In genomic region chr16:56428087-56428486, GRCh38 we compare ENCODE assay signal across 20 cellular contexts. TPM values are rescaled to one million over a fixed set of nuclear protein-coding genes. Genes with fewer than 3 reads are reported as not detected.
DNase-seq lines count a peak whose midpoint lies in the region; ATAC-seq and TF ChIP-seq lines count a peak whose summit lies in the region.
"Had no signal": no experiment of that assay in that cellular context is flagged by ENCODE, and none has a peak within 500 bp of the region (broad histone marks: within the 10 kb centered on the region; RNA-seq: fewer than 3 reads in every experiment).

No MANE protein-coding gene starts in this region.

- no peaks in the 10 kb centered on the region for H3K27me3 Mint-ChIP-seq in CD8-positive, alpha-beta T cell (ENCODE audit: low read depth)

- in situ Hi-C loops in gastrocnemius medialis (cut with MboI; ENCODE audit: low sequenced_read_pairs in 4 of 4) = no loop called here

- H3K4me3 Mint-ChIP-seq in CD8-positive, alpha-beta T cell = no peak overlapping the region

- peak overlapping the region; percentile 18 for H3K27ac Mint-ChIP-seq in CD8-positive, alpha-beta T cell

- H3K4me1 ChIP-seq in CD8-positive, alpha-beta T cell (ENCODE audit: insufficient read depth, low read length) = peaks cover 12% of the 10 kb centered on the region
- H3K4me1 ChIP-seq in adipocyte (ENCODE audit: control insufficient read depth, insufficient read depth, low read length) = peaks cover 24% of the 10 kb centered on the region
- peaks cover 10 to 11% of the 10 kb centered on the region in 2 donors for H3K4me1 ChIP-seq in gastrocnemius medialis

- H3K36me3 Mint-ChIP-seq in CD8-positive, alpha-beta T cell = peaks cover 34% of the 10 kb centered on the region

- H3K27ac ChIP-seq in CD8-positive, alpha-beta T cell (ENCODE audit: low read depth, low read length) = no peak overlapping the region
- H3K27ac ChIP-seq in gastrocnemius medialis = peak overlapping the region; percentile 11 to 92 (median 23)
- H3K27ac ChIP-seq: HL-60, SJCRH30 had no signal

- H3K36me3 ChIP-seq in CD8-positive, alpha-beta T cell (ENCODE audit: insufficient read depth, low read length) = peaks cover 9% of the 10 kb centered on the region
- peaks cover 29% of the 10 kb centered on the region for H3K36me3 ChIP-seq in adipocyte (ENCODE audit: control insufficient read depth, insufficient read depth, low read length, severe bottlenecking)
- no peaks in the 10 kb centered on the region for H3K36me3 ChIP-seq in gastrocnemius medialis

- CTCF ChIA-PET in CD8-positive, alpha-beta T cell (lab: Charles Lee) = interaction anchor here (0.7 kb wide), 1 partner anchor 35 kb away, joined by 3 read pairs; no protein-coding TSS in a partner anchor

- no peak for TF ChIP-seq CTCF in CD8-positive, alpha-beta T cell (IDR thresholded peaks at IDR 0.05)
- TF ChIP-seq CTCF in fibroblast of villous mesenchyme (IDR thresholded peaks at IDR 0.05; ENCODE audit: insufficient read depth, low read depth, low read length) (no peak), gastrocnemius medialis (IDR thresholded peaks at IDR 0.05 in 4 of 5, conservative IDR thresholded peaks at IDR 0.05 in 1 of 5) (no peak)

- POLR2A ChIA-PET in CD8-positive, alpha-beta T cell (lab: Charles Lee) = no interaction called here

- no peak for ATAC-seq in CD8-positive, alpha-beta T cell
- ATAC-seq in gastrocnemius medialis = no peak
- ATAC-seq in HG03520 (IDR thresholded peaks at IDR 0.05; ENCODE audit: unreplicated experiment) = no peak

- no peak for TF ChIP-seq POLR2A in gastrocnemius medialis (IDR thresholded peaks at IDR 0.05)

- no peaks in the 10 kb centered on the region for H3K9me3 Mint-ChIP-seq in CD8-positive, alpha-beta T cell

- peak overlapping the region; percentile 26 for H3K9ac ChIP-seq in adipocyte (ENCODE audit: low read length)

- H3K27me3 ChIP-seq in CD8-positive, alpha-beta T cell (ENCODE audit: insufficient read depth, low read length) = no peaks in the 10 kb centered on the region
- H3K27me3 ChIP-seq in adipocyte (replicated peaks; ENCODE audit: control insufficient read depth, insufficient read depth, low read length) (no peaks in the 10 kb centered on the region), gastrocnemius medialis (no peaks in the 10 kb centered on the region)
- H3K27me3 ChIP-seq: SJCRH30 had no signal

- no peak for DNase-seq in CD8-positive, alpha-beta T cell
- DNase-seq in adipocyte (ENCODE audit: low read depth) (peak; percentile 52), fibroblast of villous mesenchyme (ENCODE audit: low read depth) (peak; percentile 47), gastrocnemius medialis (no peak), NCI-H82 (lab: John Stamatoyannopoulos, UW) (no peak), middle frontal gyrus (ENCODE audit: extremely low spot score, low spot score) (no peak)
- DNase-seq in activated naive CD4-positive, alpha-beta T cell treated with Interleukin-2 at 50 U/mL for 16 hours = no peak
- DNase-seq: ACHN, Calu3, DMS79, HCEC 1CT, NCI-H1417 treated with DMSO at 0.1 percent for 48 hours, NCI-H2029, NCI-H2171, NCI-H446 treated with DMSO at 0.1 percent for 48 hours, NCI-H748 treated with DMSO at 0.1 percent for 48 hours, PC-9, SJCRH30 had no signal

- intact Hi-C loops in CD8-positive, alpha-beta T cell (cut with DNase I, micrococcal nuclease) = loop anchor here in 1 of 2 experiments (10.0 kb wide), 1 partner anchor 1307 kb away; the partner anchor contains the start of gene KATNB1
- intact Hi-C loops in gastrocnemius medialis (cut with DNase I; ENCODE audit: low total_unique reads) = no loop called here

- no peak overlapping the region for H3K4me3 ChIP-seq in CD8-positive, alpha-beta T cell (ENCODE audit: low read depth, low read length)
- H3K4me3 ChIP-seq in adipocyte (ENCODE audit: low read length) (no peak overlapping the region), fibroblast of villous mesenchyme (ENCODE audit: low read depth, low read length) (no peak overlapping the region), gastrocnemius medialis (no peak overlapping the region)
- H3K4me3 ChIP-seq: PC-9, SJCRH30 had no signal

- H3K4me1 Mint-ChIP-seq in CD8-positive, alpha-beta T cell (ENCODE audit: low read depth) = peaks cover 20% of the 10 kb centered on the region

- H3K9me3 ChIP-seq in CD8-positive, alpha-beta T cell (ENCODE audit: low read length) = no peaks in the 10 kb centered on the region
- H3K9me3 ChIP-seq in adipocyte (ENCODE audit: control insufficient read depth, low read length) (no peaks in the 10 kb centered on the region), gastrocnemius medialis (no peaks in the 10 kb centered on the region)
- H3K9me3 ChIP-seq: SJCRH30 had no signal

RNA-seq across cellular contexts. Expression of gene AMFR, which starts 2.7 kb away (rescaled TPM):
- total RNA-seq in CD8-positive, alpha-beta T cell = 10 to 100 TPM; 75.4 to 76.4 TPM
- total RNA-seq in fibroblast of villous mesenchyme (244 and 302 TPM in 2 replicates), gastrocnemius medialis (100 to 1,000 TPM; 349 to 951 (median 571) TPM)

RNA-seq across cellular contexts. Expression of gene NUDT21, which starts 23.0 kb away (rescaled TPM):
- 100 to 1,000 TPM in 1 of 2 experiments, 10 to 100 TPM in 1; 99.1 to 106 TPM for total RNA-seq in CD8-positive, alpha-beta T cell
- total RNA-seq in fibroblast of villous mesenchyme (59.9 and 83.8 TPM in 2 replicates), gastrocnemius medialis (10 to 100 TPM; 24.3 to 71.5 (median 35.9) TPM)

RNA-seq across cellular contexts. Expression of gene OGFOD1, which starts 23.3 kb away (rescaled TPM):
- total RNA-seq in CD8-positive, alpha-beta T cell = 10 to 100 TPM; 17.0 to 21.5 TPM
- total RNA-seq in fibroblast of villous mesenchyme (65.6 and 74.7 TPM in 2 replicates), gastrocnemius medialis (100 to 1,000 TPM in 1 of 4 donors, 10 to 100 TPM in 3; 86.1 to 115 (median 92.9) TPM)

Comparison
In these comparisons a context has a peak if more than half of its experiments do, and no peak if none do; other contexts are left out.
1. DNase-seq: peak in adipocyte (single experiment) and fibroblast of villous mesenchyme (single experiment); none in CD8-positive, alpha-beta T cell (0 of 7), gastrocnemius medialis (0 of 2), NCI-H82 (single experiment), activated naive CD4-positive, alpha-beta T cell treated with Interleukin-2 at 50 U/mL for 16 hours (single experiment) and middle frontal gyrus (single experiment).